1 cellular context compared by ENCODE assay signal in genomic region chr16:49704586-49705155, GRCh38.
TF ChIP-seq lines count a peak whose summit lies in the region.

No MANE protein-coding gene starts in this region.

TF ChIP-seq in SK-N-SH treated with all-trans-retinoic acid at 6 μM for 48 hours, 23 proteins besides CTCF, POLR2A, EP300 and RAD21:
- TF ChIP-seq ZNF70 (CRISPR knock-in tag; IDR thresholded peaks at IDR 0.05) (no peak), ZNF565 (CRISPR knock-in tag; conservative IDR thresholded peaks at IDR 0.05; ENCODE audit: low read depth) (peak; percentile 93)
